25 cellular contexts compared by ENCODE assay signal in the genomic region with DNA sequence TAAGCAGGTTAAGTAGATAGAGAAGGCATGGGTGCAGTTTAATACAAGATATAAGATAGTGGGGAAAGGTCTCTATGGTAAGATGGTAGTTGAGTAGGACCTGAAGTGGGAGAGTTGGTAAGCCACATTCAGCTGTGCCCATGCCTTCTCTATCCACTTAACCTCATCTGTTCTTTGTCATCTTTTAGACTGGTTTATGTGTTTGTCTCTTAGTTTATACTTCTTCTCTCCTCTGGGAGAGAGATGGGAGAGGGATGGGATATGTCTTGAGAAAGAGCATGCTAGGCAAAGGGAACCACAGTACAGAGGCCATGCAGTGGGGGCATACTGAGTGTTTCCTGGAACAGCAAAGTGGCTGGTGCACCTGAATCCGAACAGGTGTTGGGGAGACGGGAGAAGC.
"Had no signal": no experiment of that assay in that cellular context is flagged by ENCODE, and none has a peak within 500 bp of the region (broad histone marks: within the 10 kb centered on the region; RNA-seq: fewer than 3 reads in every experiment).

No MANE protein-coding gene starts in this region.

- H3K9me3 ChIP-seq: ovary, testis, thyroid gland had no signal

- H3K4me1 ChIP-seq: left lung, lower lobe of right lung, stomach, upper lobe of left lung had no signal

- H3K27me3 ChIP-seq: left lung, ovary, stomach, testis, thyroid gland, transverse colon, upper lobe of left lung had no signal

- DNase-seq: hypothalamus; immature natural killer cell; kidney; left colon; left lung; lower lobe of right lung; mammary epithelial cell; mesenchymal stem cell; naive B cell; natural killer cell; ovary; retina; right cardiac atrium; stimulated activated CD4-positive, alpha-beta T cell treated with anti-CD3 and anti-CD28 coated beads, Interleukin-12 subunit alpha, Interleukin-12 subunit beta, amount 100 ng/mL, for 4 hours; stimulated activated CD4-positive, alpha-beta T cell treated with anti-CD3 and anti-CD28 coated beads, Interleukin-15, amount 100 ng/mL, for 24 hours; stimulated activated CD4-positive, alpha-beta T cell treated with anti-CD3 and anti-CD28 coated beads, Interleukin-2, amount 100 ng/mL, for 24 hours; stimulated activated CD4-positive, alpha-beta T cell treated with anti-CD3 and anti-CD28 coated beads, Interleukin-4, amount 100 ng/mL, for 1 hour; stimulated activated naive B cell treated with anti-CD40 and anti-IgM and Interleukin-4, amounts not matched to agents 10 μg/mL and 1 μg/mL and 100 μg/mL, for 72 hours; stimulated activated naive CD8-positive, alpha-beta T cell treated with anti-CD3 and anti-CD28 coated beads, Interleukin-15, Interleukin-2, amounts not matched to agents 100 U/mL and 50 U/mL, for 24 hours; stomach; testis; thyroid gland; transverse colon; upper lobe of left lung had no signal

- H3K36me3 ChIP-seq: left lung, lower lobe of right lung, ovary, thyroid gland, transverse colon, upper lobe of left lung had no signal

- FAIRE-seq: islet of Langerhans, kidney had no signal

- H3K27ac ChIP-seq: left lung, lower lobe of right lung, stomach, testis, thyroid gland, upper lobe of left lung had no signal

- H3K4me3 ChIP-seq: left lung, lower lobe of right lung, ovary, stomach, testis, thyroid gland, transverse colon, upper lobe of left lung had no signal

- ATAC-seq: left colon; left lung; lower lobe of right lung; natural killer cell; right cardiac atrium; stimulated activated naive B cell treated with anti-CD40 and anti-IgM and Interleukin-4, amounts not matched to agents 10 μg/mL and 1 μg/mL and 100 μg/mL, for 72 hours; stimulated activated naive CD8-positive, alpha-beta T cell treated with anti-CD3 and anti-CD28 coated beads, Interleukin-15, Interleukin-2, amounts not matched to agents 100 U/mL and 50 U/mL, for 24 hours had no signal
